ENCODE assay signal across 33 cellular contexts in the genomic region with DNA sequence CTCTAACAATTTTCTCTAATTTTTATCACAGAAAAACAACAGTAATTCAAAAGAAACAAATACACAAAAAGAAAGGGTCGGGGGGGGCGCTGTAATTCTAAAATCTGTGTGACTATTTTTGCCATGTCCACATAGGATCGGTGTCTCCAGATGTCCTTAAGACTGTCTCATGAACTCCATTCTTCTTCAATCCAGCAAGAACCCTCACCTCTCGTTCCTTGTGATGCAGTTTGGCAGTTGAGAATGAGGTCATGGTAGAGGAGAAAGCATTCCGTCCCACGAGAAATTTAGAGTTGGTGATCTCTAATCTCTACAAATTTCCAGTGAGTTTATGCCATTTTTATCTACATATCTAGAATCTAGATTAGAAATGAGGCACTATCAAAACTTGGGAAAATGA.
"Had no signal": no experiment of that assay in that cellular context is flagged by ENCODE, and none has a peak within 500 bp of the region (broad histone marks: within the 10 kb centered on the region; RNA-seq: fewer than 3 reads in every experiment).

No MANE protein-coding gene starts in this region.

- H3K36me3 Mint-ChIP-seq: activated naive CD4-positive, alpha-beta T cell treated with anti-CD3 and anti-CD28 coated beads, Interleukin-2, amount 50 U/mL, for 24 hours; activated naive CD8-positive, alpha-beta T cell treated with anti-CD3 and anti-CD28 coated beads, Interleukin-2, amount 10 ng/mL, durations not matched to agents 7 days and 5 days had no signal

- H3K27ac Mint-ChIP-seq: activated CD4-positive, alpha-beta T cell treated with anti-CD3 and anti-CD28 coated beads, Interleukin-2, amount 10 ng/mL, durations not matched to agents 24 days and 14 days; activated CD8-positive, alpha-beta T cell treated with anti-CD3 and anti-CD28 coated beads for 36 hours; activated naive CD4-positive, alpha-beta T cell treated with anti-CD3 and anti-CD28 coated beads, Interleukin-2, amount 50 U/mL, for 24 hours; activated naive CD8-positive, alpha-beta T cell treated with anti-CD3 and anti-CD28 coated beads, Interleukin-2, amount 10 ng/mL, durations not matched to agents 7 days and 5 days; activated T-cell treated with anti-CD3 and anti-CD28 coated beads, Interleukin-2, amount 50 U/mL, for 72 hours; activated T-helper 17 cell treated with anti-CD3 and anti-CD28 coated beads, Interleukin-2, amount 50 U/mL, for 72 hours; T-helper 1 cell treated with Interleukin-12 subunit alpha and Interleukin-12 subunit beta and Interleukin-4 antibody, amounts not matched to agents 30 μg/mL and 1 μg/mL, for 36 hours; T-helper 2 cell treated with Interferon-gamma antibody and Interleukin-4, amounts not matched to agents 5 μg/mL and 100 μg/mL, for 36 hours had no signal

- FAIRE-seq: astrocyte, RCC 7860, TTC549 had no signal

- H3K9me3 ChIP-seq: body of pancreas, breast epithelium, SK-N-SH had no signal

- H3K4me3 Mint-ChIP-seq: activated CD4-positive, alpha-beta T cell treated with anti-CD3 and anti-CD28 coated beads, Interleukin-2, amount 10 ng/mL, durations not matched to agents 24 days and 14 days; activated CD8-positive, alpha-beta T cell treated with anti-CD3 and anti-CD28 coated beads for 36 hours; activated naive CD4-positive, alpha-beta T cell treated with anti-CD3 and anti-CD28 coated beads, Interleukin-2, amount 50 U/mL, for 24 hours; activated naive CD8-positive, alpha-beta T cell treated with anti-CD3 and anti-CD28 coated beads, Interleukin-2, amount 10 ng/mL, durations not matched to agents 7 days and 5 days; activated T-cell treated with anti-CD3 and anti-CD28 coated beads, Interleukin-2, amount 50 U/mL, for 72 hours; activated T-helper 17 cell treated with anti-CD3 and anti-CD28 coated beads, Interleukin-2, amount 50 U/mL, for 72 hours; T-helper 1 cell treated with Interleukin-12 subunit alpha and Interleukin-12 subunit beta and Interleukin-4 antibody, amounts not matched to agents 30 μg/mL and 1 μg/mL, for 36 hours; T-helper 2 cell treated with Interferon-gamma antibody and Interleukin-4, amounts not matched to agents 5 μg/mL and 100 μg/mL, for 36 hours had no signal

- H3K27ac ChIP-seq: body of pancreas, breast epithelium, KMS-11, PC-9, SJCRH30 had no signal

- H3K9ac ChIP-seq: KMS-11, SK-N-SH had no signal

- H3K4me1 ChIP-seq: breast epithelium had no signal

- H2AFZ ChIP-seq: PC-9 had no signal

- H3K9me3 Mint-ChIP-seq: activated CD4-positive, alpha-beta T cell treated with anti-CD3 and anti-CD28 coated beads, Interleukin-2, amount 10 ng/mL, durations not matched to agents 24 days and 14 days; activated CD8-positive, alpha-beta T cell treated with anti-CD3 and anti-CD28 coated beads for 36 hours; activated naive CD4-positive, alpha-beta T cell treated with anti-CD3 and anti-CD28 coated beads, Interleukin-2, amount 50 U/mL, for 24 hours; activated naive CD8-positive, alpha-beta T cell treated with anti-CD3 and anti-CD28 coated beads, Interleukin-2, amount 10 ng/mL, durations not matched to agents 7 days and 5 days; T-helper 1 cell treated with Interleukin-12 subunit alpha and Interleukin-12 subunit beta and Interleukin-4 antibody, amounts not matched to agents 30 μg/mL and 1 μg/mL, for 36 hours; T-helper 2 cell treated with Interferon-gamma antibody and Interleukin-4, amounts not matched to agents 5 μg/mL and 100 μg/mL, for 36 hours had no signal

- H3K9me2 ChIP-seq: SK-N-SH had no signal

- H3K4me1 Mint-ChIP-seq: activated CD4-positive, alpha-beta T cell treated with anti-CD3 and anti-CD28 coated beads, Interleukin-2, amount 10 ng/mL, durations not matched to agents 24 days and 14 days; activated naive CD4-positive, alpha-beta T cell treated with anti-CD3 and anti-CD28 coated beads, Interleukin-2, amount 50 U/mL, for 24 hours; activated naive CD8-positive, alpha-beta T cell treated with anti-CD3 and anti-CD28 coated beads, Interleukin-2, amount 10 ng/mL, durations not matched to agents 7 days and 5 days; activated T-helper 17 cell treated with anti-CD3 and anti-CD28 coated beads, Interleukin-2, amount 50 U/mL, for 72 hours had no signal

- DNase-seq: activated CD4-positive, alpha-beta T cell treated with anti-CD3 and anti-CD28 coated beads, Interleukin-2, amount 10 ng/mL, durations not matched to agents 24 days and 14 days; activated CD4-positive, alpha-beta T cell treated with anti-CD3 and anti-CD28 coated beads, Interleukin-2, amount 50 U/mL, for 4 hours; activated CD8-positive, alpha-beta T cell treated with anti-CD3 and anti-CD28 coated beads for 36 hours; activated effector memory CD4-positive, alpha-beta T cell treated with anti-CD3 and anti-CD28 coated beads, Interleukin-2, amount 50 U/mL, for 16 hours; activated naive CD4-positive, alpha-beta T cell; activated naive CD8-positive, alpha-beta T cell treated with anti-CD3 and anti-CD28 coated beads, Interleukin-2, amount 10 ng/mL, durations not matched to agents 7 days and 5 days; activated T-cell treated with anti-CD3 and anti-CD28 coated beads, Interleukin-2, amount 50 U/mL, for 1 hour; activated T-cell treated with anti-CD3 and anti-CD28 coated beads, Interleukin-2, amount 50 U/mL, for 72 hours; body of pancreas; MM.1S; MV-4-11; NCI-H1092; NCI-H1436 treated with DMSO at 0.1 percent for 48 hours; NCI-H1694 treated with DMSO at 0.1 percent for 48 hours; NCI-H2029; NCI-H2107; NCI-H2171; NCI-H510A; NCI-H526; NK-92 treated with Interleukin-12 subunit alpha and Interleukin-12 subunit beta, amount 100 ng/mL, for 24 hours; Right ventricle myocardium superior; SJCRH30; SK-N-SH had no signal

- H3K4me2 ChIP-seq: KMS-11, SK-N-SH had no signal

- H3K36me3 ChIP-seq: breast epithelium, SJCRH30 had no signal

- H3K27me3 ChIP-seq: body of pancreas, breast epithelium, SJCRH30 had no signal

- H3K27me3 Mint-ChIP-seq: activated CD4-positive, alpha-beta T cell treated with anti-CD3 and anti-CD28 coated beads, Interleukin-2, amount 10 ng/mL, durations not matched to agents 24 days and 14 days; activated CD8-positive, alpha-beta T cell treated with anti-CD3 and anti-CD28 coated beads for 36 hours; activated naive CD8-positive, alpha-beta T cell treated with anti-CD3 and anti-CD28 coated beads, Interleukin-2, amount 10 ng/mL, durations not matched to agents 7 days and 5 days had no signal

- H3K4me3 ChIP-seq: body of pancreas, breast epithelium, PC-9, SJCRH30 had no signal
